10 cellular contexts compared by ENCODE assay signal in the genomic region with DNA sequence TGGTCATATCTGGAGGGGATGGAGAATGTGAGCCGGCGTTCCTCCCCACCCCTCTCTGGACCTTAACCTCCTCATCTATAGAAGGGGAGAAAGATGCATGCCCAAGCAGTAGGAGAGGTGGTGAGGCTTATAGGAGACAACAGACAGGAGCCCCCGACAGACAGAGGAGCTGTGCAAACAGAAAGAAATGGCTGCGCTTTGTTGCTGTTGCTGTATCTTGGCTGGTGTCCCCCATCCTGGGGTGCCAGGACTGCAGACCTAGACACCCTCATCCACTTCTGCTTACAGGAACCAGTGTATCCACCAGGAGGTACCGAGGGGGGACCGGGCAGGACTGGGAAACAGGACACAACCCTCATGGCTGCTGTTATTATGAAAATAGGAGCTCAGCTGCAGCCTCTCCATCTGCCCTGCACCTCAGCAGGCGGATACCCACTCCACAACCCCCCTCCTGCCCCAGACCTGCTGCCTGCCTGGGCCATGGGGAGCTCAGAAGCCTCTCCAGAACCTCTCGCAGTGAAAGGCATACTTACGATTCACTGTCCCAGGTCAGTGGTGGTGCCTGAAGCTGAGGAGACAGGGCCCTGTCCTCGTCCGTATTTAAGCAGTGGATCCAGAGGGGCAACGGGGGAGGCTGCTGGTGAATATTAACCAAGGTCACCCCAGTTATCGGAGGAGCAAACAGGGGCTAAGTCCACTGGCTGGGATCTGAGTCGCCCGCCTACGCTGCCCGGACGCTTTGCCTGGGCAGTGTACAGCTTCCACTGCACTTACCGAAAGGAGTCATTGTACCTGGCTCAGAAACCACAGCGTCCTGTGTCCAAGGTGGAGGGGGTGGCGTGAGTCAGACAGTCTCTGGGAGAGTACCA. TPM values are rescaled to one million over a fixed set of nuclear protein-coding genes. Genes with fewer than 3 reads are reported as not detected.
A peak's percentile ranks its signal among the peaks of the same experiment; 100 is the strongest.
DNase-seq lines count a peak whose midpoint lies in the region; ATAC-seq and TF ChIP-seq lines count a peak whose summit lies in the region.
"Had no signal": no experiment of that assay in that cellular context is flagged by ENCODE, and none has a peak within 500 bp of the region (broad histone marks: within the 10 kb centered on the region; RNA-seq: fewer than 3 reads in every experiment).

A gene (minus strand): TSS at position 576 of the 869 bp plus-strand sequence. CDS start 5,365 bp downstream, outside the sequence.

- no peak for TF ChIP-seq POLR2A in adrenal gland (IDR thresholded peaks at IDR 0.05)

- H3K36me3 ChIP-seq in adrenal gland (replicated peaks in 1 of 2), result no peaks in the 10 kb centered on the region
- no peaks in the 10 kb centered on the region for H3K36me3 ChIP-seq in thoracic aorta

- DNase-seq in HT1080 (ENCODE audit: low read depth), result peak; percentile 69
- peak in 2 of 7 donors; percentile 5 to 25 for DNase-seq in adrenal gland
- DNase-seq in kidney glomerular epithelial cell (lab: John Stamatoyannopoulos, UW), result peak; percentile 69
- no peak for DNase-seq in thoracic aorta (ENCODE audit: low spot score)
- no peak for DNase-seq in NCI-H1105 treated with DMSO at 0.1 percent for 48 hours (lab: John Stamatoyannopoulos, UW)
- no peak for DNase-seq in activated CD4-positive, alpha-beta T cell treated with anti-CD3 and anti-CD28 coated beads for 48 hours
- DNase-seq: activated naive CD8-positive, alpha-beta T cell treated with anti-CD3 and anti-CD28 coated beads, Interleukin-2, amount 50 U/mL, for 24 hours; DMS153 had no signal

- no peak for ATAC-seq in thoracic aorta (ENCODE audit: insufficient number of reproducible peaks, low FRiP score, low read depth)
- ATAC-seq in HG02884 (IDR thresholded peaks at IDR 0.05; ENCODE audit: unreplicated experiment), result no peak
- ATAC-seq: activated naive CD8-positive, alpha-beta T cell treated with anti-CD3 and anti-CD28 coated beads, Interleukin-2, amount 50 U/mL, for 24 hours had no signal

- H3K9me3 ChIP-seq in adrenal gland (replicated peaks in 1 of 3), result no peaks in the 10 kb centered on the region
- no peaks in the 10 kb centered on the region for H3K9me3 ChIP-seq in thoracic aorta

- intact Hi-C loops in adrenal gland (cut with DNase I), result no loop called here

- no peak within 1 kb of the TSS for H3K4me3 ChIP-seq in adrenal gland
- H3K4me3 ChIP-seq in thoracic aorta, result no peak within 1 kb of the TSS

- H3K4me1 ChIP-seq in adrenal gland (replicated peaks in 1 of 2), result no peaks in the 10 kb centered on the region
- H3K4me1 ChIP-seq in thoracic aorta (ENCODE audit: control insufficient read depth in 1 of 2, low read depth in 2 of 2), result peaks cover 7 to 9% of the 10 kb centered on the region in 2 donors
- H3K4me1 ChIP-seq: parathyroid adenoma had no signal

- TF ChIP-seq CTCF in adrenal gland (IDR thresholded peaks at IDR 0.05), result no peak
- no peak for TF ChIP-seq CTCF in thoracic aorta (IDR thresholded peaks at IDR 0.05)

- H3K27ac ChIP-seq in adrenal gland (no peak within 1 kb of the TSS), thoracic aorta (no peak within 1 kb of the TSS)
- H3K27ac ChIP-seq: parathyroid adenoma had no signal

- H3K27me3 ChIP-seq in adrenal gland (peaks cover 6% of the 10 kb centered on the region), thoracic aorta (replicated peaks; ENCODE audit: insufficient read depth) (no peaks in the 10 kb centered on the region)

- WGBS in adrenal gland, 4 donors, result 76 to 84% (median 81%) methylated on average over 7 to 21 of the region's 21 CpGs

RNA-seq across cellular contexts. Expression of the gene that starts here (rescaled TPM):
- total RNA-seq in HT1080 (2014; rRNA removed; shearing (Covaris generic)), result 0.58 and 1.4 TPM in 2 replicates
- polyA plus RNA-seq in HT1080 (2015; cell fraction: cytosol; rRNA removed), result 2.9 and 3.6 TPM in 2 replicates
- 2.5 and 4.0 TPM in 2 replicates for polyA plus RNA-seq in HT1080 (2015; cell fraction: nucleus; rRNA removed)
- total RNA-seq in adrenal gland (10 to 100 TPM in 6 of 8 donors, 1 to 10 TPM in 2; 1.6 to 60.1 (median 17.7) TPM), thoracic aorta (10 to 100 TPM; 15.2 to 22.4 TPM)
- 10 to 100 TPM in 2 of 3 donors, 1 to 10 TPM in 1; 4.1 to 40.9 (median 11.2) TPM for polyA plus RNA-seq in adrenal gland

Comparison
In these comparisons a context has a peak if more than half of its experiments do, and no peak if none do; other contexts are left out.
1. DNase-seq: peak in HT1080 (single experiment) and kidney glomerular epithelial cell (single experiment); none in thoracic aorta (single experiment), NCI-H1105 treated with DMSO at 0.1 percent for 48 hours (single experiment) and activated CD4-positive, alpha-beta T cell treated with anti-CD3 and anti-CD28 coated beads for 48 hours (single experiment).